1 cellular context compared by ENCODE assay signal in the genomic region with DNA sequence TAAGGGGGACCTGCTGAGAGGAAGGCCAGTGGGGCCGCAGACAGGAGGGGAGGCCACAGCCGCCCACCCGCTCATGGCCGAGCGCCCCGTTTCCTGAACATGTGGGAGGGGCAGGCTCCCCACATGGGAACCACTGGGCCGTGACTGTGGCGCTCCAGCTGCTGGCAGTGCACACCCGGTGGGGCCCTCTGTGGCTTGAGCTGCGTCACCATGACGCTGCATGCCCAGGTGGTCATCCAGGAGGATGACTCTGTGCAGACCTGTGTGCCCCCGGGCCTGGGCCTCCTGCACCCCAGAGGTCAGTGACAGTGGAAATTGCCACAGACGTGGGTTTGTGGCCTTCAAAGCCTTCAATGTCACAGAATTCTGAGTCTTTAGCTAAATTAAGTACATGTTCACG.
TF ChIP-seq lines count a peak whose summit lies in the region.

No MANE protein-coding gene starts in this region.

TF ChIP-seq in GM12878, 131 proteins besides CTCF, POLR2A, EP300 and RAD21 (continued from another document and continues in another):
- TF ChIP-seq, protein P1, sequence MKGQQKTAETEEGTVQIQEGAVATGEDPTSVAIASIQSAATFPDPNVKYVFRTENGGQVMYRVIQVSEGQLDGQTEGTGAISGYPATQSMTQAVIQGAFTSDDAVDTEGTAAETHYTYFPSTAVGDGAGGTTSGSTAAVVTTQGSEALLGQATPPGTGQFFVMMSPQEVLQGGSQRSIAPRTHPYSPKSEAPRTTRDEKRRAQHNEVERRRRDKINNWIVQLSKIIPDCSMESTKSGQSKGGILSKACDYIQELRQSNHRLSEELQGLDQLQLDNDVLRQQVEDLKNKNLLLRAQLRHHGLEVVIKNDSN (IDR thresholded peaks at IDR 0.05; ENCODE audit: borderline replicate concordance, extremely low read length, insufficient read depth, low read depth, low read length): no peak
- peak; percentile 87 for TF ChIP-seq CREB1 (IDR thresholded peaks at IDR 0.05; ENCODE audit: low read depth)
- TF ChIP-seq, protein P2, sequence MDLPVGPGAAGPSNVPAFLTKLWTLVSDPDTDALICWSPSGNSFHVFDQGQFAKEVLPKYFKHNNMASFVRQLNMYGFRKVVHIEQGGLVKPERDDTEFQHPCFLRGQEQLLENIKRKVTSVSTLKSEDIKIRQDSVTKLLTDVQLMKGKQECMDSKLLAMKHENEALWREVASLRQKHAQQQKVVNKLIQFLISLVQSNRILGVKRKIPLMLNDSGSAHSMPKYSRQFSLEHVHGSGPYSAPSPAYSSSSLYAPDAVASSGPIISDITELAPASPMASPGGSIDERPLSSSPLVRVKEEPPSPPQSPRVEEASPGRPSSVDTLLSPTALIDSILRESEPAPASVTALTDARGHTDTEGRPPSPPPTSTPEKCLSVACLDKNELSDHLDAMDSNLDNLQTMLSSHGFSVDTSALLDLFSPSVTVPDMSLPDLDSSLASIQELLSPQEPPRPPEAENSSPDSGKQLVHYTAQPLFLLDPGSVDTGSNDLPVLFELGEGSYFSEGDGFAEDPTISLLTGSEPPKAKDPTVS (IDR thresholded peaks at IDR 0.05; ENCODE audit: low read depth, low read length): no peak
- TF ChIP-seq IRF4 (IDR thresholded peaks at IDR 0.05; ENCODE audit: low read depth, low read length): no peak
- no peak for TF ChIP-seq MTA2 (IDR thresholded peaks at IDR 0.05; ENCODE audit: low read depth)
- 0 out of 3 replicates have a peak, but pooled peaks have one; percentile 9 for TF ChIP-seq POU2F2 (IDR thresholded peaks at IDR 0.05; ENCODE audit: borderline replicate concordance, low read depth, low read length)
- no peak for TF ChIP-seq SIN3A (IDR thresholded peaks at IDR 0.05; ENCODE audit: low read depth, low read length)
- TF ChIP-seq FOXM1 (IDR thresholded peaks at IDR 0.05; ENCODE audit: low read depth, low read length): no peak
- no peak for TF ChIP-seq YBX1 (IDR thresholded peaks at IDR 0.05)
- no peak for TF ChIP-seq STAT1 (conservative IDR thresholded peaks at IDR 0.05)
- TF ChIP-seq FOXK2 (IDR thresholded peaks at IDR 0.05): no peak
- TF ChIP-seq MEF2B (IDR thresholded peaks at IDR 0.05; ENCODE audit: partially characterized antibody, poor library complexity, severe bottlenecking): no peak
- TF ChIP-seq MEF2A (IDR thresholded peaks at IDR 0.05; ENCODE audit: insufficient read depth, low read depth, low read length): no peak
- TF ChIP-seq NBN (IDR thresholded peaks at IDR 0.05): no peak
- TF ChIP-seq KDM1A (IDR thresholded peaks at IDR 0.05; ENCODE audit: borderline replicate concordance): no peak
- TF ChIP-seq, protein P3, sequence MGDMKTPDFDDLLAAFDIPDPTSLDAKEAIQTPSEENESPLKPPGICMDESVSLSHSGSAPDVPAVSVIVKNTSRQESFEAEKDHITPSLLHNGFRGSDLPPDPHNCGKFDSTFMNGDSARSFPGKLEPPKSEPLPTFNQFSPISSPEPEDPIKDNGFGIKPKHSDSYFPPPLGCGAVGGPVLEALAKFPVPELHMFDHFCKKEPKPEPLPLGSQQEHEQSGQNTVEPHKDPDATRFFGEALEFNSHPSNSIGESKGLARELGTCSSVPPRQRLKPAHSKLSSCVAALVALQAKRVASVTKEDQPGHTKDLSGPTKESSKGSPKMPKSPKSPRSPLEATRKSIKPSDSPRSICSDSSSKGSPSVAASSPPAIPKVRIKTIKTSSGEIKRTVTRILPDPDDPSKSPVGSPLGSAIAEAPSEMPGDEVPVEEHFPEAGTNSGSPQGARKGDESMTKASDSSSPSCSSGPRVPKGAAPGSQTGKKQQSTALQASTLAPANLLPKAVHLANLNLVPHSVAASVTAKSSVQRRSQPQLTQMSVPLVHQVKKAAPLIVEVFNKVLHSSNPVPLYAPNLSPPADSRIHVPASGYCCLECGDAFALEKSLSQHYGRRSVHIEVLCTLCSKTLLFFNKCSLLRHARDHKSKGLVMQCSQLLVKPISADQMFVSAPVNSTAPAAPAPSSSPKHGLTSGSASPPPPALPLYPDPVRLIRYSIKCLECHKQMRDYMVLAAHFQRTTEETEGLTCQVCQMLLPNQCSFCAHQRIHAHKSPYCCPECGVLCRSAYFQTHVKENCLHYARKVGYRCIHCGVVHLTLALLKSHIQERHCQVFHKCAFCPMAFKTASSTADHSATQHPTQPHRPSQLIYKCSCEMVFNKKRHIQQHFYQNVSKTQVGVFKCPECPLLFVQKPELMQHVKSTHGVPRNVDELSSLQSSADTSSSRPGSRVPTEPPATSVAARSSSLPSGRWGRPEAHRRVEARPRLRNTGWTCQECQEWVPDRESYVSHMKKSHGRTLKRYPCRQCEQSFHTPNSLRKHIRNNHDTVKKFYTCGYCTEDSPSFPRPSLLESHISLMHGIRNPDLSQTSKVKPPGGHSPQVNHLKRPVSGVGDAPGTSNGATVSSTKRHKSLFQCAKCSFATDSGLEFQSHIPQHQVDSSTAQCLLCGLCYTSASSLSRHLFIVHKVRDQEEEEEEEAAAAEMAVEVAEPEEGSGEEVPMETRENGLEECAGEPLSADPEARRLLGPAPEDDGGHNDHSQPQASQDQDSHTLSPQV (IDR thresholded peaks at IDR 0.05): no peak
- no peak for TF ChIP-seq SUPT20H (IDR thresholded peaks at IDR 0.05; ENCODE audit: borderline replicate concordance, control insufficient read depth, low read depth, low read length)
- TF ChIP-seq SP1 (IDR thresholded peaks at IDR 0.05; ENCODE audit: low read depth, low read length): peak; percentile 58
- TF ChIP-seq MYC (IDR thresholded peaks at IDR 0.05; ENCODE audit: insufficient read depth, insufficient read length, insufficient replicate concordance, low read length, severe bottlenecking): no peak
- TF ChIP-seq SRF (IDR thresholded peaks at IDR 0.05; ENCODE audit: low read depth in 2 of 2, low read length in 2 of 2): no peak
- no peak for TF ChIP-seq CBX3 (IDR thresholded peaks at IDR 0.05; ENCODE audit: borderline replicate concordance, low read depth)
- no peak for TF ChIP-seq RAD51 (IDR thresholded peaks at IDR 0.05)
- TF ChIP-seq ASH2L (IDR thresholded peaks at IDR 0.05; ENCODE audit: borderline replicate concordance, low read depth): no peak
- TF ChIP-seq RUNX3 (IDR thresholded peaks at IDR 0.05; ENCODE audit: low read length): peak; percentile 50
- TF ChIP-seq SUZ12 (IDR thresholded peaks at IDR 0.05; ENCODE audit: unreplicated experiment): no peak
- TF ChIP-seq, protein P4, sequence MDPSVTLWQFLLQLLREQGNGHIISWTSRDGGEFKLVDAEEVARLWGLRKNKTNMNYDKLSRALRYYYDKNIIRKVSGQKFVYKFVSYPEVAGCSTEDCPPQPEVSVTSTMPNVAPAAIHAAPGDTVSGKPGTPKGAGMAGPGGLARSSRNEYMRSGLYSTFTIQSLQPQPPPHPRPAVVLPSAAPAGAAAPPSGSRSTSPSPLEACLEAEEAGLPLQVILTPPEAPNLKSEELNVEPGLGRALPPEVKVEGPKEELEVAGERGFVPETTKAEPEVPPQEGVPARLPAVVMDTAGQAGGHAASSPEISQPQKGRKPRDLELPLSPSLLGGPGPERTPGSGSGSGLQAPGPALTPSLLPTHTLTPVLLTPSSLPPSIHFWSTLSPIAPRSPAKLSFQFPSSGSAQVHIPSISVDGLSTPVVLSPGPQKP (IDR thresholded peaks at IDR 0.05; ENCODE audit: low read depth, low read length): no peak
- no peak for TF ChIP-seq YY1 (IDR thresholded peaks at IDR 0.05; ENCODE audit: low read depth, low read length)
- TF ChIP-seq BCL11A (IDR thresholded peaks at IDR 0.05; ENCODE audit: low read depth, low read length): peak; percentile 53; the same call in 1 of the 2 replicates
- no peak for TF ChIP-seq ETV6 (conservative IDR thresholded peaks at IDR 0.05 in 1 of 2, IDR thresholded peaks at IDR 0.05 in 1 of 2; ENCODE audit: borderline replicate concordance in 1 of 2, low read depth in 1 of 2)
- peak; percentile 98 for TF ChIP-seq TCF12 (IDR thresholded peaks at IDR 0.05; ENCODE audit: low read depth, low read length)
- TF ChIP-seq GABPA (IDR thresholded peaks at IDR 0.05; ENCODE audit: low read depth): no peak
- peak; percentile 60 for TF ChIP-seq NR2F1 (conservative IDR thresholded peaks at IDR 0.05)
- TF ChIP-seq ZZZ3 (IDR thresholded peaks at IDR 0.05; ENCODE audit: control insufficient read depth, insufficient read length, low read depth): no peak
- no peak for TF ChIP-seq ZSCAN29 (IDR thresholded peaks at IDR 0.05)
- TF ChIP-seq SMAD1 (IDR thresholded peaks at IDR 0.05; ENCODE audit: low read depth, partially characterized antibody): no peak
- TF ChIP-seq FOS (IDR thresholded peaks at IDR 0.05; ENCODE audit: borderline replicate concordance, extremely low read depth, insufficient read length): no peak
- 0 out of 2 replicates have a peak, but pooled peaks have one; percentile 15 for TF ChIP-seq CHD2 (IDR thresholded peaks at IDR 0.05; ENCODE audit: borderline replicate concordance, low read depth, low read length)
- TF ChIP-seq, protein P5, sequence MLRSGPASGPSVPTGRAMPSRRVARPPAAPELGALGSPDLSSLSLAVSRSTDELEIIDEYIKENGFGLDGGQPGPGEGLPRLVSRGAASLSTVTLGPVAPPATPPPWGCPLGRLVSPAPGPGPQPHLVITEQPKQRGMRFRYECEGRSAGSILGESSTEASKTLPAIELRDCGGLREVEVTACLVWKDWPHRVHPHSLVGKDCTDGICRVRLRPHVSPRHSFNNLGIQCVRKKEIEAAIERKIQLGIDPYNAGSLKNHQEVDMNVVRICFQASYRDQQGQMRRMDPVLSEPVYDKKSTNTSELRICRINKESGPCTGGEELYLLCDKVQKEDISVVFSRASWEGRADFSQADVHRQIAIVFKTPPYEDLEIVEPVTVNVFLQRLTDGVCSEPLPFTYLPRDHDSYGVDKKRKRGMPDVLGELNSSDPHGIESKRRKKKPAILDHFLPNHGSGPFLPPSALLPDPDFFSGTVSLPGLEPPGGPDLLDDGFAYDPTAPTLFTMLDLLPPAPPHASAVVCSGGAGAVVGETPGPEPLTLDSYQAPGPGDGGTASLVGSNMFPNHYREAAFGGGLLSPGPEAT (IDR thresholded peaks at IDR 0.05; ENCODE audit: low read depth): no peak
- no peak for TF ChIP-seq PML (IDR thresholded peaks at IDR 0.05; ENCODE audit: low read length)
- TF ChIP-seq, protein P6, sequence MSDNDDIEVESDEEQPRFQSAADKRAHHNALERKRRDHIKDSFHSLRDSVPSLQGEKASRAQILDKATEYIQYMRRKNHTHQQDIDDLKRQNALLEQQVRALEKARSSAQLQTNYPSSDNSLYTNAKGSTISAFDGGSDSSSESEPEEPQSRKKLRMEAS (IDR thresholded peaks at IDR 0.05; ENCODE audit: low read depth, low read length): no peak
- TF ChIP-seq MXI1 (IDR thresholded peaks at IDR 0.05; ENCODE audit: low read depth, low read length): no peak
- TF ChIP-seq HDGF (IDR thresholded peaks at IDR 0.05): no peak
- no peak for TF ChIP-seq JUNB (IDR thresholded peaks at IDR 0.05)
- no peak for TF ChIP-seq RFX5 (IDR thresholded peaks at IDR 0.05; ENCODE audit: low read depth, low read length)
- TF ChIP-seq PAX5 (IDR thresholded peaks at IDR 0.05; ENCODE audit: borderline replicate concordance, low read depth, low read length): peak; percentile 99
- TF ChIP-seq, protein P7, sequence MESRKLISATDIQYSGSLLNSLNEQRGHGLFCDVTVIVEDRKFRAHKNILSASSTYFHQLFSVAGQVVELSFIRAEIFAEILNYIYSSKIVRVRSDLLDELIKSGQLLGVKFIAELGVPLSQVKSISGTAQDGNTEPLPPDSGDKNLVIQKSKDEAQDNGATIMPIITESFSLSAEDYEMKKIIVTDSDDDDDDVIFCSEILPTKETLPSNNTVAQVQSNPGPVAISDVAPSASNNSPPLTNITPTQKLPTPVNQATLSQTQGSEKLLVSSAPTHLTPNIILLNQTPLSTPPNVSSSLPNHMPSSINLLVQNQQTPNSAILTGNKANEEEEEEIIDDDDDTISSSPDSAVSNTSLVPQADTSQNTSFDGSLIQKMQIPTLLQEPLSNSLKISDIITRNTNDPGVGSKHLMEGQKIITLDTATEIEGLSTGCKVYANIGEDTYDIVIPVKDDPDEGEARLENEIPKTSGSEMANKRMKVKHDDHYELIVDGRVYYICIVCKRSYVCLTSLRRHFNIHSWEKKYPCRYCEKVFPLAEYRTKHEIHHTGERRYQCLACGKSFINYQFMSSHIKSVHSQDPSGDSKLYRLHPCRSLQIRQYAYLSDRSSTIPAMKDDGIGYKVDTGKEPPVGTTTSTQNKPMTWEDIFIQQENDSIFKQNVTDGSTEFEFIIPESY (IDR thresholded peaks at IDR 0.05): no peak
- TF ChIP-seq CBFB (IDR thresholded peaks at IDR 0.05; ENCODE audit: low read depth): no peak
- no peak for TF ChIP-seq TAF1 (IDR thresholded peaks at IDR 0.05; ENCODE audit: borderline replicate concordance, low read depth, low read length)
- TF ChIP-seq, protein P8, sequence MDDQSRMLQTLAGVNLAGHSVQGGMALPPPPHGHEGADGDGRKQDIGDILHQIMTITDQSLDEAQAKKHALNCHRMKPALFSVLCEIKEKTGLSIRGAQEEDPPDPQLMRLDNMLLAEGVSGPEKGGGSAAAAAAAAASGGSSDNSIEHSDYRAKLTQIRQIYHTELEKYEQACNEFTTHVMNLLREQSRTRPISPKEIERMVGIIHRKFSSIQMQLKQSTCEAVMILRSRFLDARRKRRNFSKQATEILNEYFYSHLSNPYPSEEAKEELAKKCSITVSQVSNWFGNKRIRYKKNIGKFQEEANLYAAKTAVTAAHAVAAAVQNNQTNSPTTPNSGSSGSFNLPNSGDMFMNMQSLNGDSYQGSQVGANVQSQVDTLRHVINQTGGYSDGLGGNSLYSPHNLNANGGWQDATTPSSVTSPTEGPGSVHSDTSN (IDR thresholded peaks at IDR 0.05; ENCODE audit: insufficient replicate concordance, low read depth, low read length): no peak
- TF ChIP-seq ZNF24 (IDR thresholded peaks at IDR 0.05): no peak
- TF ChIP-seq CREM (IDR thresholded peaks at IDR 0.05; ENCODE audit: low read depth): peak; percentile 86
- TF ChIP-seq DPF2 (IDR thresholded peaks at IDR 0.05): no peak
- no peak for TF ChIP-seq ZBED1 (IDR thresholded peaks at IDR 0.05; ENCODE audit: borderline replicate concordance)
- TF ChIP-seq, protein P9, sequence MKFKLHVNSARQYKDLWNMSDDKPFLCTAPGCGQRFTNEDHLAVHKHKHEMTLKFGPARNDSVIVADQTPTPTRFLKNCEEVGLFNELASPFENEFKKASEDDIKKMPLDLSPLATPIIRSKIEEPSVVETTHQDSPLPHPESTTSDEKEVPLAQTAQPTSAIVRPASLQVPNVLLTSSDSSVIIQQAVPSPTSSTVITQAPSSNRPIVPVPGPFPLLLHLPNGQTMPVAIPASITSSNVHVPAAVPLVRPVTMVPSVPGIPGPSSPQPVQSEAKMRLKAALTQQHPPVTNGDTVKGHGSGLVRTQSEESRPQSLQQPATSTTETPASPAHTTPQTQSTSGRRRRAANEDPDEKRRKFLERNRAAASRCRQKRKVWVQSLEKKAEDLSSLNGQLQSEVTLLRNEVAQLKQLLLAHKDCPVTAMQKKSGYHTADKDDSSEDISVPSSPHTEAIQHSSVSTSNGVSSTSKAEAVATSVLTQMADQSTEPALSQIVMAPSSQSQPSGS (IDR thresholded peaks at IDR 0.05; ENCODE audit: low read length): no peak
- TF ChIP-seq NR2C2 (IDR thresholded peaks at IDR 0.05; ENCODE audit: borderline replicate concordance, control insufficient read depth, insufficient read length, low read depth): no peak
- no peak for TF ChIP-seq CHD1 (IDR thresholded peaks at IDR 0.05; ENCODE audit: low read depth, low read length)
- no peak for TF ChIP-seq WRNIP1 (IDR thresholded peaks at IDR 0.05; ENCODE audit: borderline replicate concordance, low read depth, low read length)
- TF ChIP-seq BHLHE40 (IDR thresholded peaks at IDR 0.05; ENCODE audit: borderline replicate concordance in 1 of 2, low read depth in 2 of 2, low read length in 1 of 2): peak; percentile 31 to 53; a peak in 2 of 4 replicates
